ENCODE assay signal across 1 cellular context in the genomic region with DNA sequence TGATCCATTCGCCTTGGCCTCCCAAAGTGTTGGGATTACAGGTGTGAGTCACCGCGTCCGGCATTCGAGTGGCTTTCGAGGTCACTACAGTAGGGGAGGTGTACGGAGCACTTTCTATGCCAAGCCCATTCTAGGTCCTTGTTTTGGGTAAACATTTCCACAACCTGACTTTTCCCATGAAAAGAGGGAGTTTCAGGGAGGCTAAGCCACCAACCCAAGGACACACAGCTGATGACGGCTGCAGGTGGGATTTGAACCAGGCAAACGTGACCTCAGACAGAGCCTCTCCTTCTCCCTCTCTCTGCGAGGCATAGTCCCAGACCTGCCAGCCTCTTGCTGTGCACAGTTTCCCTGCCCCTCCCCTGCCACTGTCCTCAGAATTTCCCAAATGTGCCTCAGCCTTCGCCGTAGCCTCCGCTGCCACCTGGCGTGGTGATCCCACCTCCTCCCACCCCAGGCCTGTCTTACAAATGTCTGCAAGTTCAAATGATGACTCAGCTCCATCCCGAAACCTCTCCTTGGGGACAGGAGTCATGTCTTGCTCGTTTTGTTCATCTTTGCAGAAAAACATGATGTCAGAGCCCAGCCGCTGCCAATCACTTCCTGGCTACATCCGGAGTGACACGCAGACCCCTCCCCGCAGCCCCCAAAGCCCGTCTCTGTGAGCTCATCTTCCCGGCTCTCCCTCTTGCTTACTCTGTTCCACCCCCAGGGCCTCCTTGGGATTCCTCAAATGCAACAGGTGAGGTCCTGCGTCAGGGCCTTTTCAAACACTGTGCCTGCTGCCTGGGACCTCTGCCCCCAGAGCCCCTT.
A peak's percentile ranks its signal among the peaks of the same experiment; 100 is the strongest.
TF ChIP-seq lines count a peak whose summit lies in the region.

No MANE protein-coding gene starts in this region.

TF ChIP-seq in SK-N-SH, 30 proteins besides CTCF, POLR2A, EP300 and RAD21 (continued from another document):
- TF ChIP-seq, protein P1, sequence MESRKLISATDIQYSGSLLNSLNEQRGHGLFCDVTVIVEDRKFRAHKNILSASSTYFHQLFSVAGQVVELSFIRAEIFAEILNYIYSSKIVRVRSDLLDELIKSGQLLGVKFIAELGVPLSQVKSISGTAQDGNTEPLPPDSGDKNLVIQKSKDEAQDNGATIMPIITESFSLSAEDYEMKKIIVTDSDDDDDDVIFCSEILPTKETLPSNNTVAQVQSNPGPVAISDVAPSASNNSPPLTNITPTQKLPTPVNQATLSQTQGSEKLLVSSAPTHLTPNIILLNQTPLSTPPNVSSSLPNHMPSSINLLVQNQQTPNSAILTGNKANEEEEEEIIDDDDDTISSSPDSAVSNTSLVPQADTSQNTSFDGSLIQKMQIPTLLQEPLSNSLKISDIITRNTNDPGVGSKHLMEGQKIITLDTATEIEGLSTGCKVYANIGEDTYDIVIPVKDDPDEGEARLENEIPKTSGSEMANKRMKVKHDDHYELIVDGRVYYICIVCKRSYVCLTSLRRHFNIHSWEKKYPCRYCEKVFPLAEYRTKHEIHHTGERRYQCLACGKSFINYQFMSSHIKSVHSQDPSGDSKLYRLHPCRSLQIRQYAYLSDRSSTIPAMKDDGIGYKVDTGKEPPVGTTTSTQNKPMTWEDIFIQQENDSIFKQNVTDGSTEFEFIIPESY (IDR thresholded peaks at IDR 0.05; ENCODE audit: borderline replicate concordance, low read depth), result no peak
- TF ChIP-seq RCOR1 (IDR thresholded peaks at IDR 0.05; ENCODE audit: low read length), result no peak
- TF ChIP-seq, protein P2, sequence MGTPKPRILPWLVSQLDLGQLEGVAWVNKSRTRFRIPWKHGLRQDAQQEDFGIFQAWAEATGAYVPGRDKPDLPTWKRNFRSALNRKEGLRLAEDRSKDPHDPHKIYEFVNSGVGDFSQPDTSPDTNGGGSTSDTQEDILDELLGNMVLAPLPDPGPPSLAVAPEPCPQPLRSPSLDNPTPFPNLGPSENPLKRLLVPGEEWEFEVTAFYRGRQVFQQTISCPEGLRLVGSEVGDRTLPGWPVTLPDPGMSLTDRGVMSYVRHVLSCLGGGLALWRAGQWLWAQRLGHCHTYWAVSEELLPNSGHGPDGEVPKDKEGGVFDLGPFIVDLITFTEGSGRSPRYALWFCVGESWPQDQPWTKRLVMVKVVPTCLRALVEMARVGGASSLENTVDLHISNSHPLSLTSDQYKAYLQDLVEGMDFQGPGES (IDR thresholded peaks at IDR 0.05; ENCODE audit: low read depth, low read length), result no peak
- TF ChIP-seq TCF12 (IDR thresholded peaks at IDR 0.05), result 0 out of 2 replicates have a peak, but pooled peaks have one; percentile 30
